Comparison of ENCODE assay signal across 16 cellular contexts in the genomic region with DNA sequence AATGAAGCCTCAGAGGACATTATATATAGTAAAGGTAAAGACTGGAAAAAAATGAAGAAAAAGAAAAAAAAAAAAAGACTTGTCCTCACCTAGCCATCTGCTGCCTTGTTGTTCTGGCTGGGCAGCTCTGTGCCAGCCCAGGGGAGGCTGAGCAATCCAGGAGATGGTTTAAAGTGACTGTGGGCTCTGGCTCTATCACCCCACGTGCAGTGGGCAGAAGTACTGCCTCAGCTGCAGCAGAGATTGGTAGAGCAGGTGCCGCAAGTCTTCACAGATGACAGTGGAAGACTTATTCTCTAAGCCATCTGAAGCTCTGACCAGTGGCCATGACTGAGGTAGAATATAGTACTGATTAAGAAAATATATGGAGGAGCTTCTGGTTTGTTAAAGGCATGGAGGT.
DNase-seq lines count a peak whose midpoint lies in the region; ATAC-seq and TF ChIP-seq lines count a peak whose summit lies in the region.
"Had no signal": no experiment of that assay in that cellular context is flagged by ENCODE, and none has a peak within 500 bp of the region (broad histone marks: within the 10 kb centered on the region; RNA-seq: fewer than 3 reads in every experiment).

No MANE protein-coding gene starts in this region.

- H3K4me3 ChIP-seq in DOHH2 (ENCODE audit: low read length) (peak overlapping the region; percentile 74), neutrophil (ENCODE audit: low read depth in 1 of 2, low read length in 1 of 2) (no peak overlapping the region)
- H3K4me3 ChIP-seq: SK-N-MC had no signal

- H3K9me3 ChIP-seq in DOHH2 (ENCODE audit: control insufficient read depth, insufficient read depth, low read length), result no peaks in the 10 kb centered on the region
- no peaks in the 10 kb centered on the region for H3K9me3 ChIP-seq in neutrophil

- peaks cover 56% of the 10 kb centered on the region for H3K79me2 ChIP-seq in DOHH2 (ENCODE audit: control insufficient read depth, low read length)

- H3K27ac ChIP-seq in DOHH2 (ENCODE audit: low read depth, low read length) (peak overlapping the region; percentile 99), neutrophil (peak overlapping the region; percentile 45)

- H4K20me1 ChIP-seq in DOHH2 (ENCODE audit: control insufficient read depth, insufficient read depth, low read depth, low read length), result no peaks in the 10 kb centered on the region

- no peaks in the 10 kb centered on the region for H3K27me3 ChIP-seq in DOHH2 (ENCODE audit: control insufficient read depth, low read length)
- H3K27me3 ChIP-seq in neutrophil, result no peaks in the 10 kb centered on the region

- peaks cover 83% of the 10 kb centered on the region for H3K4me1 ChIP-seq in DOHH2 (ENCODE audit: control insufficient read depth, low read length)
- peaks cover 34 to 39% of the 10 kb centered on the region in 2 experiments for H3K4me1 ChIP-seq in neutrophil (ENCODE audit: control insufficient read depth in 1 of 2, insufficient read depth in 1 of 2, low read depth in 1 of 2, low read length in 1 of 2)

- DNase-seq in activated effector memory CD4-positive, alpha-beta T cell treated with anti-CD3 and anti-CD28 coated beads, Interleukin-2, amount 50 U/mL, for 16 hours, result peak; percentile 36
- DNase-seq in activated effector memory CD4-positive, alpha-beta T cell treated with Interleukin-2 at 50 U/mL for 16 hours, result no peak
- no peak for DNase-seq in NOMO-1 treated with dmso at 0.1 percent for 144 hours (lab: John Stamatoyannopoulos, UW; ENCODE audit: unreplicated experiment)
- DNase-seq: H7; NCI-H1105; NCI-H1694; NCI-H2107; NCI-H69; NK-92 treated with Interleukin-12 subunit alpha and Interleukin-12 subunit beta, amount 100 ng/mL, for 24 hours; PC-3 had no signal

- peak overlapping the region; percentile 98 for H3K4me2 ChIP-seq in DOHH2 (ENCODE audit: low read length)

- peaks cover 71% of the 10 kb centered on the region for H3K36me3 Mint-ChIP-seq in activated T-helper 17 cell treated with anti-CD3 and anti-CD28 coated beads, Interleukin-2, amount 50 U/mL, for 72 hours (ENCODE audit: low read depth)

- TF ChIP-seq CTCF in DOHH2 (IDR thresholded peaks at IDR 0.05; ENCODE audit: low read depth, low read length, poor library complexity, severe bottlenecking) (no peak), neutrophil (IDR thresholded peaks at IDR 0.05) (no peak)

- H3K27me3 Mint-ChIP-seq in activated T-helper 17 cell treated with anti-CD3 and anti-CD28 coated beads, Interleukin-2, amount 50 U/mL, for 72 hours, result no peaks in the 10 kb centered on the region

- H3K27ac Mint-ChIP-seq in activated T-helper 17 cell treated with anti-CD3 and anti-CD28 coated beads, Interleukin-2, amount 50 U/mL, for 72 hours, result peak overlapping the region; percentile 48

- no peak for ATAC-seq in activated T-helper 17 cell treated with anti-CD3 and anti-CD28 coated beads, Interleukin-2, amount 50 U/mL, for 72 hours (replicated peaks)
- no peak for ATAC-seq in HG03108 (IDR thresholded peaks at IDR 0.05; ENCODE audit: unreplicated experiment)
- no peak for ATAC-seq in GM21786 (IDR thresholded peaks at IDR 0.05; ENCODE audit: unreplicated experiment)
- ATAC-seq: PC-3 had no signal

- H3F3A ChIP-seq in DOHH2 (ENCODE audit: control insufficient read depth, insufficient read depth), result peaks cover 27% of the 10 kb centered on the region

- no peaks in the 10 kb centered on the region for H3K9me3 Mint-ChIP-seq in activated T-helper 17 cell treated with anti-CD3 and anti-CD28 coated beads, Interleukin-2, amount 50 U/mL, for 72 hours

- H3K36me3 ChIP-seq in DOHH2 (ENCODE audit: control insufficient read depth, low read length) (peaks cover 74% of the 10 kb centered on the region), neutrophil (peaks cover 69% of the 10 kb centered on the region)

- H3K4me3 Mint-ChIP-seq in activated T-helper 17 cell treated with anti-CD3 and anti-CD28 coated beads, Interleukin-2, amount 50 U/mL, for 72 hours, result no peak overlapping the region

- H3K9me2 ChIP-seq in DOHH2 (replicated peaks; ENCODE audit: control insufficient read depth, low read length), result no peaks in the 10 kb centered on the region

- H3K4me1 Mint-ChIP-seq in activated T-helper 17 cell treated with anti-CD3 and anti-CD28 coated beads, Interleukin-2, amount 50 U/mL, for 72 hours, result peaks cover 18% of the 10 kb centered on the region
